In the genomic region with DNA sequence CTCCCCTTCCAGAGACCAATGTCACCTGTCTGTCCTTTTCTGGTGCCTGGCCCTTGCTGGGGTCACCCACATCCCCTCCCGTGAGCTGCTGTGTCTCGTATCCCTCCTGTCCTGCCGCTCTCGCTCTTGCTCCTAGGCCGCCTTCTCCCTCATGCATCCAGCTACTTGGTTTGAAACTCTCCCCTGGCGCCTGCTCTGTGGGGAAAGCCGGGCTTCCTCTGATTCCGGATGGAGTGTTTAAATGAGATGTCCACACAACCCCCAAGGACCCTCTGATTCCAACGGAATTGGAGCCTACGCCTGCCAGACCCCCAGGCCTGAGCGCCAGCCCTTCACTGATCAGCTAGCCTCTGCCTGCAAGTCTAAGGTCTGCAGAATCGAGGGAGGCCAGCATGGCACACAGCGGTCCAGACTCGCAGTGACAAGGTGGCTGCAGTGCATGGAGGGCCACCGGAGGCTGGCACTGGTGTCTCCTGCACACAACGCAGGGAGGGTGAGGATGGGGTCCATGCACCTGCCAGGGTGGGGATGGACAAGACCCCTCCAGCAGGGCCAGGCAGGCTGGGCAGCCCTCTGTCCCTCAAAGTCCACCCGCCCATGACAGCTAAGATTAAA, we compare ENCODE assay signal across 14 cellular contexts. TPM values are rescaled to one million over a fixed set of nuclear protein-coding genes. Genes with fewer than 3 reads are reported as not detected.
A peak's percentile ranks its signal among the peaks of the same experiment; 100 is the strongest.
DNase-seq lines count a peak whose midpoint lies in the region; ATAC-seq, FAIRE-seq and TF ChIP-seq lines count a peak whose summit lies in the region.
"Had no signal": no experiment of that assay in that cellular context is flagged by ENCODE, and none has a peak within 500 bp of the region (broad histone marks: within the 10 kb centered on the region; RNA-seq: fewer than 3 reads in every experiment).

No MANE protein-coding gene starts in this region.

- TF ChIP-seq CTCF in bronchial epithelial cell (IDR thresholded peaks at IDR 0.05; ENCODE audit: insufficient read depth, low read length, severe bottlenecking) (no peak), testis (IDR thresholded peaks at IDR 0.05) (no peak)

- no peak for TF ChIP-seq POLR2A in testis (IDR thresholded peaks at IDR 0.05)

- no peaks in the 10 kb centered on the region for H3K36me3 Mint-ChIP-seq in activated T-cell treated with anti-CD3 and anti-CD28 coated beads, Interleukin-2, amount 50 U/mL, for 72 hours (ENCODE audit: insufficient read depth in 2 of 2)
- H3K36me3 Mint-ChIP-seq: memory B cell had no signal

- H3K27ac Mint-ChIP-seq in activated T-cell treated with anti-CD3 and anti-CD28 coated beads, Interleukin-2, amount 50 U/mL, for 72 hours: no peak overlapping the region
- H3K27ac Mint-ChIP-seq: memory B cell had no signal

- H3K4me3 Mint-ChIP-seq in activated T-cell treated with anti-CD3 and anti-CD28 coated beads, Interleukin-2, amount 50 U/mL, for 72 hours: peak overlapping the region; percentile 53 to 78
- H3K4me3 Mint-ChIP-seq: memory B cell had no signal

- H3K4me1 ChIP-seq in muscle layer of colon (ENCODE audit: insufficient read depth, low read length) (peaks cover 98% of the 10 kb centered on the region), testis (peaks cover 10% of the 10 kb centered on the region)

- H3K27me3 Mint-ChIP-seq in activated T-cell treated with anti-CD3 and anti-CD28 coated beads, Interleukin-2, amount 50 U/mL, for 72 hours (ENCODE audit: low read depth): no peaks in the 10 kb centered on the region

- H3K27me3 ChIP-seq in bronchial epithelial cell (ENCODE audit: control insufficient read depth, insufficient read depth, low read length) (no peaks in the 10 kb centered on the region), muscle layer of colon (ENCODE audit: control insufficient read depth in 1 of 2, insufficient read depth in 2 of 2, low read length in 2 of 2) (no peaks in the 10 kb centered on the region), testis (no peaks in the 10 kb centered on the region)

- in situ Hi-C loops in KBM-7 (cut with MboI; ENCODE audit: low pct_unique_long_range_greater_than_20kb, low sequenced_read_pairs): no loop called here

- H3K27ac ChIP-seq in muscle layer of colon (ENCODE audit: low read depth, low read length): peak overlapping the region; percentile 90
- H3K27ac ChIP-seq in testis: no peak overlapping the region

- peaks cover 76% of the 10 kb centered on the region for H3K4me1 Mint-ChIP-seq in activated T-cell treated with anti-CD3 and anti-CD28 coated beads, Interleukin-2, amount 50 U/mL, for 72 hours (ENCODE audit: low read depth)

- no peak for ATAC-seq in activated T-cell treated with anti-CD3 and anti-CD28 coated beads, Interleukin-2, amount 50 U/mL, for 72 hours (replicated peaks in 1 of 2)
- ATAC-seq in HG03196 (IDR thresholded peaks at IDR 0.05; ENCODE audit: unreplicated experiment): no peak
- ATAC-seq: A549 had no signal

- no peaks in the 10 kb centered on the region for H3K9me3 Mint-ChIP-seq in activated T-cell treated with anti-CD3 and anti-CD28 coated beads, Interleukin-2, amount 50 U/mL, for 72 hours
- H3K9me3 Mint-ChIP-seq: memory B cell had no signal

- H3K4me3 ChIP-seq in bronchial epithelial cell (ENCODE audit: low read depth, low read length) (no peak overlapping the region), muscle layer of colon (ENCODE audit: low read depth in 1 of 2, low read length in 2 of 2) (peak overlapping the region in 1 of 2 donors; percentile 35), testis (no peak overlapping the region)
- H3K4me3 ChIP-seq: A549 had no signal

- DNase-seq in activated T-cell treated with anti-CD3 and anti-CD28 coated beads, Interleukin-2, amount 50 U/mL, for 72 hours: no peak
- DNase-seq in activated T-cell treated with anti-CD3 and anti-CD28 coated beads, Interleukin-2, amount 50 U/mL, for 1 hour: no peak
- DNase-seq in bronchial epithelial cell (ENCODE audit: low read depth): no peak
- peak; percentile 9 for DNase-seq in testis
- DNase-seq in KBM-7: no peak
- DNase-seq in stimulated activated CD4-positive, alpha-beta T cell treated with anti-CD3 and anti-CD28 coated beads, Interleukin-4, amount 100 ng/mL, for 24 hours: no peak
- DNase-seq: activated CD4-positive, alpha-beta T cell treated with anti-CD3 and anti-CD28 coated beads, Interleukin-2, amount 50 U/mL, for 4 hours; activated naive CD4-positive, alpha-beta T cell; NCI-H1436 treated with DMSO at 0.1 percent for 48 hours; NCI-H510A treated with DMSO at 0.1 percent for 48 hours had no signal

- H3K9me3 ChIP-seq in muscle layer of colon (ENCODE audit: low read length) (no peaks in the 10 kb centered on the region), testis (no peaks in the 10 kb centered on the region)
- H3K9me3 ChIP-seq: A549 had no signal

- H3K36me3 ChIP-seq in bronchial epithelial cell (ENCODE audit: control insufficient read depth, insufficient read depth, low read length) (no peaks in the 10 kb centered on the region), muscle layer of colon (ENCODE audit: insufficient read depth, low read length) (no peaks in the 10 kb centered on the region), testis (ENCODE audit: low read depth, missing control alignments) (no peaks in the 10 kb centered on the region)

- intact Hi-C loops in testis (cut with DNase I; ENCODE audit: low total_unique reads): no loop called here

- H3K9ac ChIP-seq in muscle layer of colon (ENCODE audit: low read length): peak overlapping the region; percentile 55

- WGBS in testis, 2 donors: 94 to 96% methylated on average over 17 of the region's 17 CpGs

- peak; percentile 84 for FAIRE-seq in bronchial epithelial cell (lab: Jason Lieb, UNC)
- FAIRE-seq: A549 had no signal

RNA-seq across cellular contexts. Expression of gene RFX2, which starts 47.2 kb away (rescaled TPM):
- total RNA-seq in activated T-cell treated with anti-CD3 and anti-CD28 coated beads, Interleukin-2, amount 50 U/mL, for 72 hours: 10 to 100 TPM in 1 of 2 donors, 1 to 10 TPM in 1; 8.7 to 11.6 TPM
- 2.4 and 5.6 TPM in 2 replicates for total RNA-seq in bronchial epithelial cell
- total RNA-seq in testis: 100 to 1,000 TPM in 1 of 2 donors, 10 to 100 TPM in 1; 92.9 to 127 TPM
- 197 TPM for polyA plus RNA-seq in testis (ENCODE audit: insufficient read depth, low read depth, low replicate concordance)

Comparison
In these comparisons a context has a peak if more than half of its experiments do, and no peak if none do; other contexts are left out.
1. RNA of gene RFX2, which starts 47.2 kb away (total RNA-seq): 92.9 to 127 TPM in testis; 8.7 to 11.6 TPM in activated T-cell treated with anti-CD3 and anti-CD28 coated beads, Interleukin-2, amount 50 U/mL, for 72 hours and 2.4 to 5.6 TPM in bronchial epithelial cell; every median in the first group is over 4 times any median in the second.